ENCODE assay signal across 6 cellular contexts in genomic region chr6:31794294-31794865, GRCh38. TPM values are rescaled to one million over a fixed set of nuclear protein-coding genes. Genes with fewer than 3 reads are reported as not detected.
DNase-seq lines count a peak whose midpoint lies in the region; ATAC-seq lines count a peak whose summit lies in the region.

No MANE protein-coding gene starts in this region.

- H3K27ac ChIP-seq in GM23248 (peak overlapping the region; percentile 85), iPS-20b (ENCODE audit: low read length) (no peak overlapping the region)

- peak overlapping the region; percentile 92 for H2AFZ ChIP-seq in GM23248

- no peaks in the 10 kb centered on the region for H3K27me3 Mint-ChIP-seq in T-cell

- DNase-seq in GM23248 (peak; percentile 74), T-cell (peak in 1 of 34 experiments; percentile 13), epidermal melanocyte (ENCODE audit: insufficient read length, low spot score) (no peak), COLO829 (ENCODE audit: low spot score) (no peak)

- CTCF ChIA-PET in T-cell (lab: Charles Lee), result no interaction called here

- peak overlapping the region; percentile 89 for H3K4me2 ChIP-seq in GM23248 (ENCODE audit: unreplicated experiment)

- peaks cover 23% of the 10 kb centered on the region for H3F3A ChIP-seq in GM23248 (ENCODE audit: insufficient read depth)

- H3K9me3 ChIP-seq in GM23248 (ENCODE audit: low read depth), result no peaks in the 10 kb centered on the region
- no peaks in the 10 kb centered on the region for H3K9me3 ChIP-seq in iPS-20b (ENCODE audit: insufficient read depth, low read depth, low read length)

- in situ Hi-C loops in GM23248 (cut with MboI), result no loop called here

- H3K4me1 Mint-ChIP-seq in T-cell, result peaks cover 46 to 54% (median 46%) of the 10 kb centered on the region in 3 donors

- H3K27me3 ChIP-seq in GM23248 (replicated peaks; ENCODE audit: insufficient read depth), result no peaks in the 10 kb centered on the region
- H3K27me3 ChIP-seq in iPS-20b (ENCODE audit: insufficient read depth, low read length), result no peaks in the 10 kb centered on the region

- no peaks in the 10 kb centered on the region for H3K9me3 Mint-ChIP-seq in T-cell

- no peaks in the 10 kb centered on the region for H4K20me1 ChIP-seq in GM23248 (ENCODE audit: insufficient read depth)

- H3K9me2 ChIP-seq in GM23248 (ENCODE audit: insufficient read depth), result no peaks in the 10 kb centered on the region

- POLR2A ChIA-PET in T-cell (lab: Charles Lee), result interaction anchor here in 1 of 2 donors (0.6 kb wide), 1 partner anchor 32 kb away, joined by 4 read pairs; no protein-coding TSS in a partner anchor

- peaks cover 10% of the 10 kb centered on the region for H3K36me3 Mint-ChIP-seq in T-cell

- peak overlapping the region; percentile 93 for H3K9ac ChIP-seq in GM23248
- H3K9ac ChIP-seq in iPS-20b (ENCODE audit: low read depth, low read length), result peak overlapping the region; percentile 99

- peak overlapping the region; percentile 84 to 96 for H3K27ac Mint-ChIP-seq in T-cell

- H3K4me1 ChIP-seq in GM23248 (ENCODE audit: insufficient read depth), result peaks cover 6% of the 10 kb centered on the region; the same call in 1 of the 2 replicates
- no peaks in the 10 kb centered on the region for H3K4me1 ChIP-seq in iPS-20b (ENCODE audit: insufficient read depth, low read length)

- peak overlapping the region; percentile 94 for H3K4me3 ChIP-seq in GM23248
- H3K4me3 ChIP-seq in iPS-20b (ENCODE audit: low read length), result peak overlapping the region; percentile 96

- ATAC-seq in T-cell (replicated peaks in 1 of 4) (no peak), GM18868 (IDR thresholded peaks at IDR 0.05; ENCODE audit: unreplicated experiment) (no peak)

- peak overlapping the region; percentile 78 to 96 (median 95) for H3K4me3 Mint-ChIP-seq in T-cell

- H3K79me2 ChIP-seq in GM23248 (ENCODE audit: insufficient read depth), result peaks cover 57% of the 10 kb centered on the region

- 6 to 8% methylated on average over 7 of the region's 7 CpGs for WGBS in GM23248 (ENCODE audit: low coverage in 1 of 2, low lambda C conversion rate in 2 of 2, missing lambda C conversion rate in 2 of 2), 2 experiments

- H3K36me3 ChIP-seq in GM23248 (ENCODE audit: low read depth) (peaks cover 13% of the 10 kb centered on the region), iPS-20b (ENCODE audit: insufficient read depth, low read depth, low read length) (peaks cover 57% of the 10 kb centered on the region)

RNA-seq across cellular contexts. Expression of gene VARS1, which starts 1.2 kb away (rescaled TPM):
- total RNA-seq in GM23248 (2014; rRNA removed; shearing (Covaris generic)), result 47.6 and 66.4 TPM in 2 replicates
- 39.1 and 39.8 TPM in 2 replicates for polyA plus RNA-seq in GM23248 (2016; fragmentation: Nextera tagmentation; extraction: Ambion mirVana)
- total RNA-seq in T-cell, result 10 to 100 TPM; 44.4 to 71.0 (median 62.5) TPM

RNA-seq across cellular contexts. Expression of gene LSM2, which starts 12.4 kb away (rescaled TPM):
- total RNA-seq in GM23248 (2014; rRNA removed; shearing (Covaris generic)), result 32.5 and 40.3 TPM in 2 replicates
- 48.4 and 52.3 TPM in 2 replicates for polyA plus RNA-seq in GM23248 (2016; fragmentation: Nextera tagmentation; extraction: Ambion mirVana)
- 10 to 100 TPM; 24.2 to 36.4 (median 30.6) TPM for total RNA-seq in T-cell

RNA-seq across cellular contexts. Expression of gene VWA7, which starts 17.3 kb away (rescaled TPM):
- total RNA-seq in GM23248 (2014; rRNA removed; shearing (Covaris generic)), result 0.54 TPM in 1 of 2 replicates, not detected in the other
- polyA plus RNA-seq in GM23248 (2016; fragmentation: Nextera tagmentation; extraction: Ambion mirVana), result 0.37 and 0.56 TPM in 2 replicates
- 1 to 10 TPM; 1.4 to 8.0 (median 2.1) TPM for total RNA-seq in T-cell

RNA-seq across cellular contexts. Expression of gene HSPA1L, which starts 20.7 kb away (rescaled TPM):
- total RNA-seq in GM23248 (2014; rRNA removed; shearing (Covaris generic)), result 1.3 and 1.7 TPM in 2 replicates
- 0.85 and 0.91 TPM in 2 replicates for polyA plus RNA-seq in GM23248 (2016; fragmentation: Nextera tagmentation; extraction: Ambion mirVana)
- 1 to 10 TPM; 2.8 to 8.5 (median 8.1) TPM for total RNA-seq in T-cell

RNA-seq across cellular contexts. Expression of gene HSPA1A, which starts 21.0 kb away (rescaled TPM):
- 86.1 and 107 TPM in 2 replicates for total RNA-seq in GM23248 (2014; rRNA removed; shearing (Covaris generic))
- 67.5 and 76.3 TPM in 2 replicates for polyA plus RNA-seq in GM23248 (2016; fragmentation: Nextera tagmentation; extraction: Ambion mirVana)
- total RNA-seq in T-cell, result 100 to 1,000 TPM in 1 of 5 donors, 10 to 100 TPM in 2, 1 to 10 TPM in 2; 8.8 to 117 (median 77.9) TPM
